13 cellular contexts compared by ENCODE assay signal in genomic region chr3:159904455-159904854, GRCh38.
A peak's percentile ranks its signal among the peaks of the same experiment; 100 is the strongest.
DNase-seq lines count a peak whose midpoint lies in the region; ATAC-seq and TF ChIP-seq lines count a peak whose summit lies in the region.
"Had no signal": no experiment of that assay in that cellular context is flagged by ENCODE, and none has a peak within 500 bp of the region (broad histone marks: within the 10 kb centered on the region; RNA-seq: fewer than 3 reads in every experiment).

No MANE protein-coding gene starts in this region.

- H3K27ac Mint-ChIP-seq in immature natural killer cell = no peak overlapping the region

- no peak overlapping the region for H3K27ac ChIP-seq in gastrocnemius medialis

- TF ChIP-seq CTCF in NB4 (IDR thresholded peaks at IDR 0.05; ENCODE audit: low read depth, low read length) (no peak), gastrocnemius medialis (IDR thresholded peaks at IDR 0.05 in 4 of 5, conservative IDR thresholded peaks at IDR 0.05 in 1 of 5) (no peak)

- intact Hi-C loops in gastrocnemius medialis (cut with DNase I; ENCODE audit: low total_unique reads) = no loop called here

- H3K4me3 ChIP-seq in NB4 (ENCODE audit: low read depth, low read length) = no peak overlapping the region
- H3K4me3 ChIP-seq in gastrocnemius medialis = no peak overlapping the region
- H3K4me3 ChIP-seq: K562, lung had no signal

- no peaks in the 10 kb centered on the region for H3K27me3 ChIP-seq in gastrocnemius medialis

- no peaks in the 10 kb centered on the region for H3K36me3 Mint-ChIP-seq in immature natural killer cell

- ATAC-seq in GM19452 (IDR thresholded peaks at IDR 0.05; ENCODE audit: unreplicated experiment) (peak; percentile 40), HG02938 (IDR thresholded peaks at IDR 0.05; ENCODE audit: unreplicated experiment) (peak; percentile 42), gastrocnemius medialis (no peak)
- ATAC-seq: esophagus mucosa, K562, SK-N-SH treated with all-trans-retinoic acid at 6 μM for 48 hours had no signal

- H3K9me3 ChIP-seq in gastrocnemius medialis = no peaks in the 10 kb centered on the region

- H3K27me3 Mint-ChIP-seq in immature natural killer cell (ENCODE audit: low read depth in 3 of 3) = peaks cover 0 to 5% (median 5%) of the 10 kb centered on the region in 3 donors

- H3K4me1 Mint-ChIP-seq in immature natural killer cell = no peaks in the 10 kb centered on the region

- TF ChIP-seq POLR2A in NB4 (IDR thresholded peaks at IDR 0.05; ENCODE audit: extremely low read depth, insufficient read length) = no peak
- no peak for TF ChIP-seq POLR2A in gastrocnemius medialis (IDR thresholded peaks at IDR 0.05)

- in situ Hi-C loops in gastrocnemius medialis (cut with MboI; ENCODE audit: low sequenced_read_pairs in 4 of 4) = no loop called here

- H3K4me1 ChIP-seq in gastrocnemius medialis = no peaks in the 10 kb centered on the region

- H3K9me3 Mint-ChIP-seq in immature natural killer cell = peaks cover 0 to 5% (median 0%) of the 10 kb centered on the region in 6 donors

- H3K4me3 Mint-ChIP-seq in immature natural killer cell = no peak overlapping the region

- peak; percentile 18 for DNase-seq in NB4 (ENCODE audit: low read depth)
- no peak for DNase-seq in DMS53 treated with DMSO at 0.1 percent for 48 hours (lab: John Stamatoyannopoulos, UW; ENCODE audit: unreplicated experiment)
- DNase-seq in LoVo (ENCODE audit: low spot score) = no peak
- no peak for DNase-seq in gastrocnemius medialis
- no peak for DNase-seq in immature natural killer cell
- DNase-seq: activated CD4-positive, CD25-positive, alpha-beta regulatory T cell; NCI-H2107 had no signal

- no peaks in the 10 kb centered on the region for H3K36me3 ChIP-seq in gastrocnemius medialis

Comparison
In these comparisons a context has a peak if more than half of its experiments do, and no peak if none do; other contexts are left out.
1. ATAC-seq: peak in GM19452 (single experiment) and HG02938 (single experiment); none in gastrocnemius medialis (0 of 2).